6 cellular contexts compared by ENCODE assay signal in the genomic region with DNA sequence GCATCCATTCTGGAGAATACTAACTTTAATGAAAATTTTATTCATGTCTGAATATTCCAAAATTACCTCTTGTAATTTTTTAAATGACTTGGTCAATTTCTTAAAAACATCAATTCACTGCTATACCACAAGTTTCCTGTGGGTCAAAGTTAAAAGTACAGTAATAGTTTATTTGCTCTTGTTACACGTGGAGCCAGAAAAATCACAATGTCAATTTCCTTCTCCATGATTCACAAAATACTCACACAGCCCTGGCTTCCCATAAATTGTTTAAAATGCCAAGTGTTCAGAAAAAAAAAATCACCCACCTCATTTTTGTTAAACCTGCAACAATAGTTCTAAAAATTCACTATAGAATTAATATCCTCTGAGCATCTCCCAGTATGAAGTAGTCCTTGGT.
"Had no signal": no experiment of that assay in that cellular context is flagged by ENCODE, and none has a peak within 500 bp of the region (broad histone marks: within the 10 kb centered on the region; RNA-seq: fewer than 3 reads in every experiment).

No MANE protein-coding gene starts in this region.

- DNase-seq: IMR-90, KBM-7, KG1 had no signal

- ATAC-seq: HepG2, K562 had no signal

- H3K4me3 ChIP-seq: K562 had no signal

- H3K27ac ChIP-seq: HL-60 had no signal
